ENCODE assay signal across 17 cellular contexts in genomic region chr2:39570130-39570555, GRCh38.
DNase-seq lines count a peak whose midpoint lies in the region; ATAC-seq and TF ChIP-seq lines count a peak whose summit lies in the region.
"Had no signal": no experiment of that assay in that cellular context is flagged by ENCODE, and none has a peak within 500 bp of the region (broad histone marks: within the 10 kb centered on the region; RNA-seq: fewer than 3 reads in every experiment).

No MANE protein-coding gene starts in this region.

- peak overlapping the region; percentile 87; the same call in 1 of the 3 replicates for H2BK15ac ChIP-seq in IMR-90 (ENCODE audit: low read depth, low read length)

- dilution Hi-C loops in IMR-90 (cut with HindIII; ENCODE audit: low sequenced_read_pairs, unreplicated experiment): no loop called here

- WGBS in IMR-90 (ENCODE audit: extremely low coverage in 2 of 2, insufficient read length in 1 of 2), 2 experiments: no CpG with 5 or more reads among the region's 1 CpG
- 100% methylated on average over 1 of the region's 1 CpG for WGBS in gastroesophageal sphincter (ENCODE audit: low coverage in 1 of 2), 2 donors
- WGBS in psoas muscle, 3 donors: 90 to 93% (median 92%) methylated on average over 1 of the region's 1 CpG

- intact Hi-C loops in IMR-90 (cut with micrococcal nuclease) (no loop called here), psoas muscle (cut with DNase I) (loop anchor here in 1 of 2 donors (5.0 kb wide), 1 partner anchor 38 kb away; no protein-coding TSS in a partner anchor), tibial artery (cut with DNase I; ENCODE audit: low total_unique reads) (no loop called here)

- no peak for TF ChIP-seq POLR2A in IMR-90 (IDR thresholded peaks at IDR 0.05; ENCODE audit: low read depth, low read length)
- no peak for TF ChIP-seq POLR2A in gastroesophageal sphincter (IDR thresholded peaks at IDR 0.05)

- H3K9me1 ChIP-seq in IMR-90 (ENCODE audit: insufficient read depth, low read length): peaks cover 9% of the 10 kb centered on the region

- H3K56ac ChIP-seq in IMR-90 (ENCODE audit: extremely low read depth, insufficient read depth, low read length): no peak overlapping the region

- H2BK120ac ChIP-seq in IMR-90 (ENCODE audit: low read depth, low read length): peak overlapping the region; percentile 7; the same call in 1 of the 2 replicates

- no peak overlapping the region for H2AK9ac ChIP-seq in IMR-90 (replicated peaks; ENCODE audit: low read depth, low read length, poor library complexity)

- no peak overlapping the region for H4K91ac ChIP-seq in IMR-90 (ENCODE audit: insufficient read depth, low read depth, low read length)

- no peak overlapping the region for H3K27ac ChIP-seq in IMR-90 (ENCODE audit: insufficient read depth, low read length)
- H3K27ac ChIP-seq in gastroesophageal sphincter: peak overlapping the region in 3 of 4 donors; percentile 39 to 59 (median 47)
- H3K27ac ChIP-seq in psoas muscle: peak overlapping the region; percentile 56
- peak overlapping the region; percentile 8 to 64 for H3K27ac ChIP-seq in tibial artery
- H3K27ac ChIP-seq: C4-2B, KMS-11 had no signal

- no peaks in the 10 kb centered on the region for H3K79me1 ChIP-seq in IMR-90 (ENCODE audit: low read depth in 1 of 2, low read length in 2 of 2)

- BruUV-seq in IMR-90 (replicated peaks; lab: Mats Ljungman, UMichigan): no TSS peak

- no peak overlapping the region for H2BK20ac ChIP-seq in IMR-90 (ENCODE audit: low read depth, low read length)

- ATAC-seq in IMR-90 (ENCODE audit: low read depth) (no peak), gastroesophageal sphincter (no peak), psoas muscle (no peak), GM18873 (IDR thresholded peaks at IDR 0.05; ENCODE audit: low FRiP score, unreplicated experiment) (no peak), GM21515 (IDR thresholded peaks at IDR 0.05; ENCODE audit: unreplicated experiment) (no peak)
- ATAC-seq: CD8-positive, alpha-beta T cell; SK-N-SH treated with all-trans-retinoic acid at 6 μM for 48 hours had no signal

- TF ChIP-seq RAD21 in IMR-90 (IDR thresholded peaks at IDR 0.05; ENCODE audit: low read length): no peak

- H3K18ac ChIP-seq in IMR-90 (ENCODE audit: low read depth, low read length): no peak overlapping the region

- no peak overlapping the region for H3K23ac ChIP-seq in IMR-90 (ENCODE audit: low read depth, low read length)

- no peak overlapping the region for H4K8ac ChIP-seq in IMR-90 (ENCODE audit: low read depth in 2 of 2, low read length in 2 of 2)

- no peak overlapping the region for H4K5ac ChIP-seq in IMR-90 (ENCODE audit: low read depth, low read length)

- no peak overlapping the region for H3K4me3 ChIP-seq in IMR-90 (ENCODE audit: insufficient read depth, low read depth, low read length)
- H3K4me3 ChIP-seq in gastroesophageal sphincter: no peak overlapping the region
- no peak overlapping the region for H3K4me3 ChIP-seq in psoas muscle
- no peak overlapping the region for H3K4me3 ChIP-seq in tibial artery

- no peak overlapping the region for H2AK5ac ChIP-seq in IMR-90 (ENCODE audit: low read depth, low read length)

- POLR2A ChIA-PET in IMR-90 (lab: Charles Lee; ENCODE audit: unreplicated experiment): interaction anchor here (0.6 kb wide), 1 partner anchor 173 kb away, joined by 3 read pairs; no protein-coding TSS in a partner anchor

- H3K36me3 ChIP-seq in IMR-90 (ENCODE audit: control insufficient read depth, insufficient read depth, low read length) (no peaks in the 10 kb centered on the region), gastroesophageal sphincter (no peaks in the 10 kb centered on the region), psoas muscle (ENCODE audit: insufficient read depth in 1 of 2, low read depth in 1 of 2) (no peaks in the 10 kb centered on the region), tibial artery (no peaks in the 10 kb centered on the region)

- no peak overlapping the region for H3K4ac ChIP-seq in IMR-90 (ENCODE audit: low read depth, low read length)

- H3K4me2 ChIP-seq in IMR-90 (ENCODE audit: low read depth, low read length): no peak overlapping the region
- H3K4me2 ChIP-seq: KMS-11 had no signal

- H3K27me3 ChIP-seq in IMR-90 (ENCODE audit: control insufficient read depth, insufficient read depth, low read length) (no peaks in the 10 kb centered on the region), gastroesophageal sphincter (no peaks in the 10 kb centered on the region), psoas muscle (ENCODE audit: insufficient read depth in 3 of 3, low read length in 2 of 3) (no peaks in the 10 kb centered on the region), tibial artery (no peaks in the 10 kb centered on the region)

- H3K9ac ChIP-seq in IMR-90 (ENCODE audit: low read depth, low read length): no peak overlapping the region
- H3K9ac ChIP-seq: KMS-11 had no signal

- CTCF ChIA-PET in IMR-90 (lab: Yijun Ruan, JAX): no interaction called here

- TF ChIP-seq CTCF in IMR-90 (conservative IDR thresholded peaks at IDR 0.05; ENCODE audit: low read depth, low read length) (no peak), gastroesophageal sphincter (IDR thresholded peaks at IDR 0.05) (no peak), psoas muscle (IDR thresholded peaks at IDR 0.05) (no peak), tibial artery (IDR thresholded peaks at IDR 0.05) (no peak)

- no peak for TF ChIP-seq EP300 in gastroesophageal sphincter (IDR thresholded peaks at IDR 0.05)

- no peak overlapping the region for H3K14ac ChIP-seq in IMR-90 (replicated peaks; ENCODE audit: low read depth, low read length)

- H2AFZ ChIP-seq in IMR-90 (replicated peaks; ENCODE audit: low read length, poor library complexity): no peak overlapping the region

- no peaks in the 10 kb centered on the region for H3K9me3 ChIP-seq in IMR-90 (ENCODE audit: control insufficient read depth, insufficient read depth, low read length)
- H3K9me3 ChIP-seq in gastroesophageal sphincter: no peaks in the 10 kb centered on the region
- H3K9me3 ChIP-seq in psoas muscle: no peaks in the 10 kb centered on the region
- no peaks in the 10 kb centered on the region for H3K9me3 ChIP-seq in tibial artery

- H3K4me1 ChIP-seq in IMR-90 (ENCODE audit: control insufficient read depth, insufficient read depth, low read length) (peaks cover 8% of the 10 kb centered on the region), gastroesophageal sphincter (peaks cover 13 to 56% (median 14%) of the 10 kb centered on the region in 3 donors), psoas muscle (peaks cover 34% of the 10 kb centered on the region), tibial artery (peaks cover 0 to 60% (median 40%) of the 10 kb centered on the region in 4 donors)

- no peak for DNase-seq in IMR-90
- no peak for DNase-seq in psoas muscle
- DNase-seq in tibial artery: no peak
- no peak for DNase-seq in hepatic stellate cell (ENCODE audit: low spot score)
- DNase-seq: CD8-positive, alpha-beta T cell; DND-41; MM.1S; NCI-H2029; NCI-H446; NCI-H524 treated with DMSO at 0.1 percent for 48 hours; NCI-H774 had no signal

- no peaks in the 10 kb centered on the region for H4K20me1 ChIP-seq in IMR-90 (ENCODE audit: insufficient read depth, low read length)

- in situ Hi-C loops in IMR-90 (cut with MboI; ENCODE audit: low sequenced_read_pairs): no loop called here

- no peak overlapping the region for H2BK5ac ChIP-seq in IMR-90 (ENCODE audit: low read depth, low read length, poor library complexity, severe bottlenecking)

TF ChIP-seq in IMR-90, 13 proteins besides CTCF, POLR2A, EP300 and RAD21:
- no peak for TF ChIP-seq CHD1 (IDR thresholded peaks at IDR 0.05; ENCODE audit: low read depth, low read length)
- TF ChIP-seq MXI1 (IDR thresholded peaks at IDR 0.05; ENCODE audit: borderline replicate concordance, low read depth, low read length): no peak
- no peak for TF ChIP-seq SMC3 (IDR thresholded peaks at IDR 0.05; ENCODE audit: low read depth, low read length)
- peak; percentile 54 for TF ChIP-seq MAFK (IDR thresholded peaks at IDR 0.05; ENCODE audit: low read depth, low read length)
